Comparison of ENCODE assay signal across 10 cellular contexts in the genomic region with DNA sequence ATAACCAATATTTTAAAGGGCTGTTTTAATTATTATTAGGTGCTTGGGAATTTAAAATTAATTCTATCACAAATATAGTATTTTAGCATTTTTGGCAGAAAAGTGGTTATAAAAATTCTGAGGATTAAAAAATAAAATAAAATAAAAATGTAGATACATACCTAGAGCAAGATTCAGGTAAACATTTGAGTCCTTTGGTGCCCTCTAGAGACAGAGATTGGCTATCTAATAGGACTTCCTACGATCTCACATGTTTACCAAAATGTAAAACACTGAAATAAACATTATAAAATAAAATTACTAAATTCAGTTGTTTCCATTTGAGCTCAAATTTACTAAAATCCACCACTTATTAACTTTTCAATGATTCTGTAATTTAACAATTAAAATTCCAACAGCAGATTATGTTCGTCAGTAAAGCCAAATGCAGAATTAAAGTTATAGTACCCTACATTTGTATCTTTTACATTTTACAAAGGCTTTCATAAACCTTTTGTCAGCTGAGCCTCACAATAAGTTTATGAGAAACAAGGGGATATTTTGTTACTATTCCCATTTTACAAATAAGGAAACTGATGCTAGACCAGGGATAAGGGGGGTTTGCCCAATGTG. TPM values are rescaled to one million over a fixed set of nuclear protein-coding genes. Genes with fewer than 3 reads are reported as not detected.
A peak's percentile ranks its signal among the peaks of the same experiment; 100 is the strongest.
DNase-seq lines count a peak whose midpoint lies in the region; ATAC-seq, FAIRE-seq and TF ChIP-seq lines count a peak whose summit lies in the region.
"Had no signal": no experiment of that assay in that cellular context is flagged by ENCODE, and none has a peak within 500 bp of the region (broad histone marks: within the 10 kb centered on the region; RNA-seq: fewer than 3 reads in every experiment).

No MANE protein-coding gene starts in this region.

- H3K4me3 ChIP-seq in dorsolateral prefrontal cortex (no peak overlapping the region), pancreas (no peak overlapping the region)
- H3K4me3 ChIP-seq: BLaER1 had no signal

- H3K9me3 ChIP-seq in pancreas: no peaks in the 10 kb centered on the region
- H3K9me3 ChIP-seq: BLaER1 had no signal

- peak in 3 of 4 donors; percentile 60 to 67 (median 64) for ATAC-seq in pancreas
- no peak for ATAC-seq in activated T-helper 17 cell treated with anti-CD3 and anti-CD28 coated beads, Interleukin-2, amount 50 U/mL, for 72 hours (replicated peaks)

- no peaks in the 10 kb centered on the region for H3K4me1 Mint-ChIP-seq in activated T-helper 17 cell treated with anti-CD3 and anti-CD28 coated beads, Interleukin-2, amount 50 U/mL, for 72 hours

- H3K27me3 Mint-ChIP-seq in activated T-helper 17 cell treated with anti-CD3 and anti-CD28 coated beads, Interleukin-2, amount 50 U/mL, for 72 hours: no peaks in the 10 kb centered on the region
- H3K27me3 Mint-ChIP-seq: dendritic cell treated with granulocyte-macrophage colony-stimulating factor and Interleukin-4, amounts not matched to agents 40 ng/mL and 50 ng/mL, for 4 days had no signal

- H3K36me3 ChIP-seq in pancreas: no peaks in the 10 kb centered on the region

- H3K27me3 ChIP-seq in dorsolateral prefrontal cortex (no peaks in the 10 kb centered on the region), pancreas (no peaks in the 10 kb centered on the region)
- H3K27me3 ChIP-seq: BLaER1 had no signal

- no peak overlapping the region for H3K27ac ChIP-seq in dorsolateral prefrontal cortex
- H3K27ac ChIP-seq in pancreas: no peak overlapping the region
- H3K27ac ChIP-seq: BLaER1 had no signal

- no peaks in the 10 kb centered on the region for H3K4me1 ChIP-seq in pancreas

- DNase-seq in NCI-H1417 (lab: John Stamatoyannopoulos, UW) (peak in 2 of 3 experiments; percentile 35 to 64), NCI-H1417 treated with DMSO at 0.1 percent for 48 hours (lab: John Stamatoyannopoulos, UW) (no peak), NCI-H1105 (lab: John Stamatoyannopoulos, UW) (peak; percentile 23), dorsolateral prefrontal cortex (no peak), pancreas (no peak), mesenteric fat pad (ENCODE audit: low spot score) (no peak), hippocampal formation (lab: John Stamatoyannopoulos, UW) (no peak)

- no peak overlapping the region for H3K4me3 Mint-ChIP-seq in activated T-helper 17 cell treated with anti-CD3 and anti-CD28 coated beads, Interleukin-2, amount 50 U/mL, for 72 hours
- H3K4me3 Mint-ChIP-seq: dendritic cell treated with granulocyte-macrophage colony-stimulating factor and Interleukin-4, amounts not matched to agents 40 ng/mL and 50 ng/mL, for 4 days had no signal

- 34 to 41% methylated on average over 2 of the region's 2 CpGs for WGBS in pancreas, 2 donors

- intact Hi-C loops in dorsolateral prefrontal cortex (cut with DNase I): no loop called here
- intact Hi-C loops in pancreas (cut with DNase I): loop anchor here in 1 of 3 donors (10.0 kb wide), 1 partner anchor 235 kb away; no protein-coding TSS in a partner anchor

- peak in 50 of 56 donors; percentile 6 to 64 (median 41) for TF ChIP-seq CTCF in dorsolateral prefrontal cortex (IDR thresholded peaks at IDR 0.05 in 54 of 56, conservative IDR thresholded peaks at IDR 0.05 in 2 of 56; ENCODE audit: low read depth in 1 of 56, partially characterized antibody in 56 of 56)
- TF ChIP-seq CTCF in pancreas (IDR thresholded peaks at IDR 0.05): peak in 3 of 4 donors; percentile 15 to 32 (median 24)

- peak; percentile 82 for FAIRE-seq in pancreas (lab: Jason Lieb, UNC)

- no peak overlapping the region for H3K27ac Mint-ChIP-seq in activated T-helper 17 cell treated with anti-CD3 and anti-CD28 coated beads, Interleukin-2, amount 50 U/mL, for 72 hours
- H3K27ac Mint-ChIP-seq: dendritic cell treated with granulocyte-macrophage colony-stimulating factor and Interleukin-4, amounts not matched to agents 40 ng/mL and 50 ng/mL, for 4 days had no signal

- no peaks in the 10 kb centered on the region for H3K9me3 Mint-ChIP-seq in activated T-helper 17 cell treated with anti-CD3 and anti-CD28 coated beads, Interleukin-2, amount 50 U/mL, for 72 hours
- H3K9me3 Mint-ChIP-seq: dendritic cell treated with granulocyte-macrophage colony-stimulating factor and Interleukin-4, amounts not matched to agents 40 ng/mL and 50 ng/mL, for 4 days had no signal

- peaks cover 8% of the 10 kb centered on the region for H3K36me3 Mint-ChIP-seq in activated T-helper 17 cell treated with anti-CD3 and anti-CD28 coated beads, Interleukin-2, amount 50 U/mL, for 72 hours (ENCODE audit: low read depth)

RNA-seq across cellular contexts. Expression of gene SLC36A4, which starts 27.7 kb away (rescaled TPM):
- total RNA-seq in dorsolateral prefrontal cortex: 10 to 100 TPM; 15.8 to 51.5 (median 33.7) TPM
- 1 to 10 TPM; 4.4 to 10.0 (median 5.1) TPM for total RNA-seq in pancreas
- polyA plus RNA-seq in pancreas: 1 to 10 TPM; 1.8 to 8.0 TPM
- total RNA-seq in mesenteric fat pad: 20.5 TPM
- total RNA-seq in activated T-helper 17 cell treated with anti-CD3 and anti-CD28 coated beads, Interleukin-2, amount 50 U/mL, for 72 hours: 10 to 100 TPM; 24.1 to 27.0 TPM

Comparison
In these comparisons a context has a peak if more than half of its experiments do, and no peak if none do; other contexts are left out.
1. DNase-seq: peak in NCI-H1417 (2 of 3) and NCI-H1105 (single experiment); none in NCI-H1417 treated with DMSO at 0.1 percent for 48 hours (single experiment), dorsolateral prefrontal cortex (0 of 10), pancreas (0 of 6), mesenteric fat pad (single experiment) and hippocampal formation (0 of 2).